ENCODE assay signal across 8 cellular contexts in genomic region chr10:28177944-28178637, GRCh38.
DNase-seq lines count a peak whose midpoint lies in the region; ATAC-seq and TF ChIP-seq lines count a peak whose summit lies in the region.

No MANE protein-coding gene starts in this region.

- H3K27me3 Mint-ChIP-seq in stimulated activated naive CD8-positive, alpha-beta T cell treated with anti-CD3 and anti-CD28 coated beads, Interleukin-15, amount 100 ng/mL, for 72 hours = no peaks in the 10 kb centered on the region
- peaks cover 1% of the 10 kb centered on the region for H3K27me3 Mint-ChIP-seq in endothelial cell (ENCODE audit: unreplicated experiment)

- peak overlapping the region; percentile 90 to 95 for H3K4me3 Mint-ChIP-seq in stimulated activated naive CD8-positive, alpha-beta T cell treated with anti-CD3 and anti-CD28 coated beads, Interleukin-15, amount 100 ng/mL, for 72 hours
- no peak overlapping the region for H3K4me3 Mint-ChIP-seq in endothelial cell (ENCODE audit: unreplicated experiment)

- no peak overlapping the region for H3K27ac ChIP-seq in RWPE1

- H3K36me3 Mint-ChIP-seq in endothelial cell (ENCODE audit: low read depth, unreplicated experiment) = no peaks in the 10 kb centered on the region

- peak; percentile 70 for ATAC-seq in GM21825 (IDR thresholded peaks at IDR 0.05; ENCODE audit: unreplicated experiment)
- peak; percentile 87 for ATAC-seq in stimulated activated naive CD8-positive, alpha-beta T cell treated with anti-CD3 and anti-CD28 coated beads, Interleukin-15, amount 100 ng/mL, for 72 hours
- no peak for ATAC-seq in HG03196 (IDR thresholded peaks at IDR 0.05; ENCODE audit: unreplicated experiment)

- H3K9me3 Mint-ChIP-seq in stimulated activated naive CD8-positive, alpha-beta T cell treated with anti-CD3 and anti-CD28 coated beads, Interleukin-15, amount 100 ng/mL, for 72 hours = no peaks in the 10 kb centered on the region
- no peaks in the 10 kb centered on the region for H3K9me3 Mint-ChIP-seq in endothelial cell (ENCODE audit: unreplicated experiment)

- CTCF ChIA-PET in RWPE1 (lab: Yijun Ruan, JAX) = interaction anchor here (0.5 to 1.9 kb wide), 3 partner anchors 12 to 1127 kb away, joined by 3 to 5 read pairs (median 3); no protein-coding TSS in a partner anchor

- no peak for TF ChIP-seq CTCF in RWPE1 (conservative IDR thresholded peaks at IDR 0.05; ENCODE audit: low read depth)
- TF ChIP-seq CTCF in endothelial cell (IDR thresholded peaks at IDR 0.05; ENCODE audit: unreplicated experiment) = no peak

- H3K27ac Mint-ChIP-seq in stimulated activated naive CD8-positive, alpha-beta T cell treated with anti-CD3 and anti-CD28 coated beads, Interleukin-15, amount 100 ng/mL, for 72 hours = peak overlapping the region; percentile 99 to 100
- H3K27ac Mint-ChIP-seq in endothelial cell (ENCODE audit: unreplicated experiment) = no peak overlapping the region

- POLR2A ChIA-PET in RWPE1 (lab: Yijun Ruan, JAX; ENCODE audit: low non-redundant PET) = interaction anchor here (0.6 kb wide), 1 partner anchor 922 kb away, joined by 3 read pairs; no protein-coding TSS in a partner anchor

- peaks cover 59% of the 10 kb centered on the region for H3K4me1 Mint-ChIP-seq in stimulated activated naive CD8-positive, alpha-beta T cell treated with anti-CD3 and anti-CD28 coated beads, Interleukin-15, amount 100 ng/mL, for 72 hours
- H3K4me1 Mint-ChIP-seq in endothelial cell (ENCODE audit: unreplicated experiment) = peaks cover 9% of the 10 kb centered on the region

- peak; percentile 38 for DNase-seq in EL
- peak; percentile 19 for DNase-seq in RWPE1 (ENCODE audit: low spot score)
- DNase-seq in fibroblast of peridontal ligament (ENCODE audit: extremely low read depth) = peak; percentile 37
- peak; percentile 23 to 27 for DNase-seq in stimulated activated naive CD8-positive, alpha-beta T cell treated with anti-CD3 and anti-CD28 coated beads, Interleukin-15, amount 100 ng/mL, for 72 hours
- DNase-seq in endothelial cell (ENCODE audit: low spot score) = no peak
- no peak for DNase-seq in DMS153 treated with DMSO at 0.1 percent for 48 hours (lab: John Stamatoyannopoulos, UW; ENCODE audit: unreplicated experiment)

Comparison
In these comparisons a context has a peak if more than half of its experiments do, and no peak if none do; other contexts are left out.
1. DNase-seq: peak in EL (single experiment), RWPE1 (single experiment), fibroblast of peridontal ligament (single experiment) and stimulated activated naive CD8-positive, alpha-beta T cell treated with anti-CD3 and anti-CD28 coated beads, Interleukin-15, amount 100 ng/mL, for 72 hours (2 of 2); none in endothelial cell (single experiment) and DMS153 treated with DMSO at 0.1 percent for 48 hours (single experiment).